Comparison of ENCODE assay signal across 13 cellular contexts in the genomic region with DNA sequence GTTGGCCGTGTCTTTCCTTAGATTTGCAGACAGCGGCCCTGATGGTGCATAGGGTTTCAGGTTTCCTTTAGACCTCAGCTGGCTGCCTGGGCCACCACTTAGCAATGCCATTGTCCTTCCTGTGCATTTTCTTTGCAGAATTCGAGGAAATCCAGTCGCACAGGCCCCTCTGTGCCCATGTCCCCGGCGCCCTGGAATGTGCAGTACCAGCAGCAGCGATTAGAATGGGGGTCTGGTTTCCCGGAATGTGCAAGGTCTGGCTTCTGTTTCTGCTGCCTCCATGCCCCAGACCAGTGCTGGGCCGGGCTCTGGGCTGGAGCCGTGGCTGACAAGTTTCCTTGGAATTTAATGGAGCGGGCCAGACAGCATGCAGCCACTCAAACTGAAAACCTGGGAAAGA. TPM values are rescaled to one million over a fixed set of nuclear protein-coding genes. Genes with fewer than 3 reads are reported as not detected.
A peak's percentile ranks its signal among the peaks of the same experiment; 100 is the strongest.
DNase-seq lines count a peak whose midpoint lies in the region; ATAC-seq, FAIRE-seq and TF ChIP-seq lines count a peak whose summit lies in the region.
"Had no signal": no experiment of that assay in that cellular context is flagged by ENCODE, and none has a peak within 500 bp of the region (broad histone marks: within the 10 kb centered on the region; RNA-seq: fewer than 3 reads in every experiment).

No MANE protein-coding gene starts in this region.

- H4K8ac ChIP-seq in IMR-90 (ENCODE audit: low read depth in 2 of 2, low read length in 2 of 2) = no peak overlapping the region

- no peak overlapping the region for H3K18ac ChIP-seq in IMR-90 (ENCODE audit: low read depth, low read length)

- no peak for TF ChIP-seq RAD21 in IMR-90 (IDR thresholded peaks at IDR 0.05; ENCODE audit: low read length)
- TF ChIP-seq RAD21 in HepG2 (CRISPR knock-in tag; IDR thresholded peaks at IDR 0.05) = no peak

- BruUV-seq in IMR-90 (replicated peaks; lab: Mats Ljungman, UMichigan) = no TSS peak
- no TSS peak for BruUV-seq in HepG2 (replicated peaks; lab: Mats Ljungman, UMichigan)

- peak overlapping the region; percentile 9; the same call in 1 of the 2 replicates for H3K4ac ChIP-seq in IMR-90 (ENCODE audit: low read depth, low read length)

- H3K27ac ChIP-seq in IMR-90 (ENCODE audit: insufficient read depth, low read length) (0 out of 2 replicates have a peak overlapping the region, but pooled peaks have one; percentile 5), dorsolateral prefrontal cortex (peak overlapping the region; percentile 1 to 98 (median 92)), subcutaneous abdominal adipose tissue (ENCODE audit: low read depth, low read length) (peak overlapping the region; percentile 30), HepG2 (ENCODE audit: extremely low read length, insufficient read depth, low read length) (no peak overlapping the region)

- TF ChIP-seq POLR2A in IMR-90 (IDR thresholded peaks at IDR 0.05; ENCODE audit: low read depth, low read length) (no peak), HepG2 (IDR thresholded peaks at IDR 0.05; ENCODE audit: insufficient read depth in 1 of 2, low read depth in 2 of 2, low read length in 2 of 2) (no peak)

- DNase-seq in IMR-90 (peak; percentile 39), dorsolateral prefrontal cortex (no peak), left kidney (ENCODE audit: low read depth, low spot score) (peak; percentile 77), HepG2 (ENCODE audit: low spot score) (no peak)
- DNase-seq in activated naive CD4-positive, alpha-beta T cell treated with anti-CD3 and anti-CD28 coated beads, Interleukin-2, amount 50 U/mL, for 16 hours = no peak
- DNase-seq: activated CD4-positive, alpha-beta T cell treated with anti-CD3 and anti-CD28 coated beads, Interleukin-2, amount 50 U/mL, for 4 hours; activated naive CD4-positive, alpha-beta T cell treated with Interleukin-2 at 50 U/mL for 16 hours; Calu3; NCI-H1048 had no signal

- FAIRE-seq in HepG2 (lab: Jason Lieb, UNC) = no peak

- no peak overlapping the region for H2BK5ac ChIP-seq in IMR-90 (ENCODE audit: low read depth, low read length, poor library complexity, severe bottlenecking)

- H3K9ac ChIP-seq in IMR-90 (ENCODE audit: low read depth, low read length) (no peak overlapping the region), subcutaneous abdominal adipose tissue (ENCODE audit: low read length in 5 of 5) (no peak overlapping the region), HepG2 (ENCODE audit: insufficient read depth, low read depth, low read length) (no peak overlapping the region)

- peaks cover 19% of the 10 kb centered on the region for H3K4me1 ChIP-seq in IMR-90 (ENCODE audit: control insufficient read depth, insufficient read depth, low read length)
- H3K4me1 ChIP-seq in subcutaneous abdominal adipose tissue (ENCODE audit: control insufficient read depth in 5 of 5, insufficient read depth in 5 of 5, low read length in 5 of 5) = peaks cover 13 to 34% (median 29%) of the 10 kb centered on the region in 5 donors
- H3K4me1 ChIP-seq in HepG2 (ENCODE audit: insufficient read depth, low read length) = 0 out of 2 replicates have a peak, but pooled peaks cover 8% of the 10 kb centered on the region

- H3K9me1 ChIP-seq in IMR-90 (ENCODE audit: insufficient read depth, low read length) = peaks cover 9% of the 10 kb centered on the region

- H3K79me1 ChIP-seq in IMR-90 (ENCODE audit: low read depth in 1 of 2, low read length in 2 of 2) = peaks cover 4 to 23% of the 10 kb centered on the region in 2 experiments

- H2AK9ac ChIP-seq in IMR-90 (replicated peaks; ENCODE audit: low read depth, low read length, poor library complexity) = no peak overlapping the region

- no peak overlapping the region for H3K14ac ChIP-seq in IMR-90 (replicated peaks; ENCODE audit: low read depth, low read length)

- H2BK20ac ChIP-seq in IMR-90 (ENCODE audit: low read depth, low read length) = no peak overlapping the region

- POLR2A ChIA-PET in IMR-90 (lab: Charles Lee; ENCODE audit: unreplicated experiment) = no interaction called here
- POLR2A ChIA-PET in HepG2 (lab: Yijun Ruan, JAX) = no interaction called here

- H3K56ac ChIP-seq in IMR-90 (ENCODE audit: extremely low read depth, insufficient read depth, low read length) = no peak overlapping the region

- H4K20me1 ChIP-seq in IMR-90 (ENCODE audit: insufficient read depth, low read length) = no peaks in the 10 kb centered on the region; the same call in 1 of the 2 replicates
- no peaks in the 10 kb centered on the region for H4K20me1 ChIP-seq in HepG2 (ENCODE audit: insufficient read depth, low read length)

- H3K23ac ChIP-seq in IMR-90 (ENCODE audit: low read depth, low read length) = no peak overlapping the region

- H2BK120ac ChIP-seq in IMR-90 (ENCODE audit: low read depth, low read length) = no peak overlapping the region

- H2AK5ac ChIP-seq in IMR-90 (ENCODE audit: low read depth, low read length) = no peak overlapping the region

- WGBS in IMR-90 (ENCODE audit: extremely low coverage in 2 of 2, insufficient read length in 1 of 2), 2 experiments = 26% methylated on average over 9 of the region's 11 CpGs; no CpG with 5 or more reads in 1 of the 2 experiments
- 45% methylated on average over 7 of the region's 11 CpGs for WGBS in HepG2 (ENCODE audit: low lambda C conversion rate)

- H3K9me3 ChIP-seq in IMR-90 (ENCODE audit: control insufficient read depth, insufficient read depth, low read length) (no peaks in the 10 kb centered on the region), subcutaneous abdominal adipose tissue (ENCODE audit: control insufficient read depth in 5 of 5, low read length in 5 of 5) (no peaks in the 10 kb centered on the region), HepG2 (ENCODE audit: low read length) (no peaks in the 10 kb centered on the region)

- H4K5ac ChIP-seq in IMR-90 (ENCODE audit: low read depth, low read length) = no peak overlapping the region

- in situ Hi-C loops in IMR-90 (cut with MboI; ENCODE audit: low sequenced_read_pairs) = no loop called here
- in situ Hi-C loops in HepG2 (cut with HindIII; ENCODE audit: extremely low pct_ligation_motif_present, low pct_unique_long_range_greater_than_20kb) = no loop called here

- CTCF ChIA-PET in IMR-90 (lab: Yijun Ruan, JAX) = interaction anchor here (2.2 kb wide), 1 partner anchor 90 kb away, joined by 5 read pairs; no protein-coding TSS in a partner anchor
- CTCF ChIA-PET in HepG2 (lab: Yijun Ruan, JAX; ENCODE audit: low intra/inter-chr PET ratio, low total read pairs) = no interaction called here

- H2AFZ ChIP-seq in IMR-90 (replicated peaks; ENCODE audit: low read length, poor library complexity) (peak overlapping the region; percentile 83), HepG2 (ENCODE audit: low read length) (no peak overlapping the region)

- peak overlapping the region; percentile 26; the same call in 1 of the 2 replicates for H3K4me2 ChIP-seq in IMR-90 (ENCODE audit: low read depth, low read length)
- H3K4me2 ChIP-seq in HepG2 (ENCODE audit: low read depth, low read length) = no peak overlapping the region

- no peak for TF ChIP-seq EP300 in HepG2 (IDR thresholded peaks at IDR 0.05; ENCODE audit: low read depth in 2 of 2, low read length in 2 of 2)
- no peak for TF ChIP-seq EP300 in HepG2 (CRISPR knock-in tag; IDR thresholded peaks at IDR 0.05; ENCODE audit: borderline replicate concordance)

- H3K36me3 ChIP-seq in IMR-90 (ENCODE audit: control insufficient read depth, insufficient read depth, low read length) = no peaks in the 10 kb centered on the region
- no peaks in the 10 kb centered on the region for H3K36me3 ChIP-seq in subcutaneous abdominal adipose tissue (ENCODE audit: control insufficient read depth in 5 of 5, insufficient read depth in 5 of 5, low read length in 5 of 5)
- no peaks in the 10 kb centered on the region for H3K36me3 ChIP-seq in HepG2 (replicated peaks in 1 of 2; ENCODE audit: control insufficient read depth in 1 of 2, insufficient read depth in 2 of 2, low read length in 2 of 2)

- dilution Hi-C loops in IMR-90 (cut with HindIII; ENCODE audit: low sequenced_read_pairs, unreplicated experiment) = no loop called here

- intact Hi-C loops in IMR-90 (cut with micrococcal nuclease) (no loop called here), dorsolateral prefrontal cortex (cut with DNase I) (no loop called here), HepG2 (cut with micrococcal nuclease; ENCODE audit: unreplicated experiment) (no loop called here)

- H4K91ac ChIP-seq in IMR-90 (ENCODE audit: insufficient read depth, low read depth, low read length) = no peak overlapping the region

- TF ChIP-seq CTCF in IMR-90 (conservative IDR thresholded peaks at IDR 0.05; ENCODE audit: low read depth, low read length) (no peak), dorsolateral prefrontal cortex (IDR thresholded peaks at IDR 0.05 in 54 of 56, conservative IDR thresholded peaks at IDR 0.05 in 2 of 56; ENCODE audit: low read depth in 1 of 56, partially characterized antibody in 56 of 56) (no peak), HepG2 (CRISPR knock-in tag; IDR thresholded peaks at IDR 0.05) (no peak)

- H2BK15ac ChIP-seq in IMR-90 (ENCODE audit: low read depth, low read length) = no peak overlapping the region

- ATAC-seq in IMR-90 (ENCODE audit: low read depth) (peak; percentile 93), HepG2 (no peak; the same call in 2 of the 3 replicates), GM18502 (IDR thresholded peaks at IDR 0.05; ENCODE audit: poor library complexity, unreplicated experiment) (no peak), GM21367 (IDR thresholded peaks at IDR 0.05; ENCODE audit: unreplicated experiment) (no peak)

- H3K79me2 ChIP-seq in HepG2 (ENCODE audit: insufficient read depth, low read length) = no peaks in the 10 kb centered on the region

- H3K4me3 ChIP-seq in IMR-90 (ENCODE audit: insufficient read depth, low read depth, low read length) (no peak overlapping the region), dorsolateral prefrontal cortex (peak overlapping the region in 13 of 59 donors; percentile 3 to 43 (median 24)), subcutaneous abdominal adipose tissue (ENCODE audit: low read depth in 1 of 5, low read length in 5 of 5) (no peak overlapping the region), HepG2 (replicated peaks in 1 of 3; ENCODE audit: insufficient read depth in 1 of 3, low read depth in 2 of 3, low read length in 3 of 3) (no peak overlapping the region)

- H3K27me3 ChIP-seq in IMR-90 (ENCODE audit: control insufficient read depth, insufficient read depth, low read length) = no peaks in the 10 kb centered on the region
- H3K27me3 ChIP-seq in dorsolateral prefrontal cortex = no peaks in the 10 kb centered on the region
- no peaks in the 10 kb centered on the region for H3K27me3 ChIP-seq in subcutaneous abdominal adipose tissue (ENCODE audit: control insufficient read depth in 5 of 5, insufficient read depth in 4 of 5, low read length in 5 of 5)
- peaks cover 3 to 61% of the 10 kb centered on the region in 2 experiments; a peak in 4 of 5 replicates for H3K27me3 ChIP-seq in HepG2 (ENCODE audit: control insufficient read depth in 1 of 2, insufficient read depth in 2 of 2, low read length in 2 of 2)

RNA-seq across cellular contexts. Expression of a gene that starts 14.2 kb away (rescaled TPM):
- 23.1 and 28.5 TPM in 2 replicates for total RNA-seq in IMR-90 (2012; rRNA removed)
- 94.9 and 108 TPM in 2 replicates for polyA plus RNA-seq in IMR-90 (2012; rRNA removed)
- 64.6 and 74.8 TPM in 2 replicates for polyA plus RNA-seq in IMR-90 (2012; cell fraction: cytosol; rRNA removed)
- 18.9 and 71.3 TPM in 2 replicates for polyA plus RNA-seq in IMR-90 (2012; cell fraction: nucleus; rRNA removed; ENCODE audit: low replicate concordance)
- 100 to 1,000 TPM; 154 to 492 (median 263) TPM for total RNA-seq in dorsolateral prefrontal cortex
- 0.17 and 0.40 TPM in 2 replicates for total RNA-seq in HepG2 (2016; rRNA removed; fragmentation: Illumina TruSeq; extraction: Trizol)
- total RNA-seq in HepG2 (2016; cell fraction: cytosol; rRNA removed; fragmentation: Illumina TruSeq; extraction: Trizol; ENCODE audit: low read depth) = 0.10 TPM in 1 of 2 replicates, not detected in the other
- total RNA-seq in HepG2 (2016; cell fraction: insoluble cytoplasmic fraction; rRNA removed; fragmentation: Illumina TruSeq; extraction: Trizol) = 0.15 and 0.37 TPM in 2 replicates
- total RNA-seq in HepG2 (2016; cell fraction: membrane; rRNA removed; fragmentation: Illumina TruSeq; extraction: Trizol) = 0.31 and 0.48 TPM in 2 replicates
- 0.43 TPM in 1 of 2 replicates, not detected in the other for total RNA-seq in HepG2 (2016; cell fraction: nucleus; rRNA removed; fragmentation: Illumina TruSeq; extraction: Trizol)
- polyA plus RNA-seq in HepG2 (2011; rRNA removed) = 0.11 and 0.18 TPM in 2 replicates
- polyA plus RNA-seq in HepG2 (2011; cell fraction: cytosol; rRNA removed) = 0.09 and 0.16 TPM in 2 replicates
- 0.13 TPM in 1 of 2 replicates, not detected in the other for polyA plus RNA-seq in HepG2 (2011; cell fraction: nucleus; rRNA removed)
- 0.09 and 0.11 TPM in 2 replicates for polyA plus RNA-seq in HepG2 (2012)
- polyA plus RNA-seq in HepG2 (2016; cell fraction: cytosol; fragmentation: Illumina TruSeq; extraction: Trizol; ENCODE audit: low read depth) = 0.18 TPM in 2 replicates
- polyA plus RNA-seq in HepG2 (2016; cell fraction: insoluble cytoplasmic fraction; fragmentation: Illumina TruSeq; extraction: Trizol; ENCODE audit: low read depth) = 0.13 TPM in 1 of 2 replicates, not detected in the other
- polyA plus RNA-seq in HepG2 (2016; cell fraction: membrane; fragmentation: Illumina TruSeq; extraction: Trizol; ENCODE audit: low read depth) = 0.22 TPM in 2 replicates
- polyA plus RNA-seq in HepG2 (2016; cell fraction: nucleus; fragmentation: Illumina TruSeq; extraction: Trizol; ENCODE audit: insufficient read depth, low read depth) = 0.29 TPM in 1 of 2 replicates, not detected in the other
- 23.5 TPM in 1 of 2 replicates, not detected in the other for polyA minus RNA-seq in HepG2 (2011; rRNA and poly(A)+ RNA removed; ENCODE audit: low replicate concordance)
- polyA minus RNA-seq in HepG2 (2011; cell fraction: cytosol; rRNA and poly(A)+ RNA removed) = 0.26 TPM in 1 of 2 replicates, not detected in the other
- polyA minus RNA-seq in HepG2 (2011; cell fraction: nucleus; rRNA and poly(A)+ RNA removed) = not detected in 2 replicates

RNA-seq across cellular contexts. Expression of a gene that starts 21.1 kb away (rescaled TPM):
- not detected in 2 replicates for total RNA-seq in IMR-90 (2012; rRNA removed)
- polyA plus RNA-seq in IMR-90 (2012; rRNA removed) = not detected in 2 replicates
- not detected in 2 replicates for polyA plus RNA-seq in IMR-90 (2012; cell fraction: cytosol; rRNA removed)
- polyA plus RNA-seq in IMR-90 (2012; cell fraction: nucleus; rRNA removed; ENCODE audit: low replicate concordance) = 0.10 TPM in 1 of 2 replicates, not detected in the other
- 1 to 10 TPM in 1 of 120 experiments, under 1 TPM in 8, not detected in 111; 0.63 to 2.1 (median 0.83) TPM for total RNA-seq in dorsolateral prefrontal cortex
- not detected in 2 replicates for total RNA-seq in HepG2 (2016; rRNA removed; fragmentation: Illumina TruSeq; extraction: Trizol)
- not detected in 2 replicates for total RNA-seq in HepG2 (2016; cell fraction: cytosol; rRNA removed; fragmentation: Illumina TruSeq; extraction: Trizol; ENCODE audit: low read depth)
- not detected in 2 replicates for total RNA-seq in HepG2 (2016; cell fraction: insoluble cytoplasmic fraction; rRNA removed; fragmentation: Illumina TruSeq; extraction: Trizol)
- total RNA-seq in HepG2 (2016; cell fraction: membrane; rRNA removed; fragmentation: Illumina TruSeq; extraction: Trizol) = not detected in 2 replicates
- total RNA-seq in HepG2 (2016; cell fraction: nucleus; rRNA removed; fragmentation: Illumina TruSeq; extraction: Trizol) = not detected in 2 replicates
- polyA plus RNA-seq in HepG2 (2011; rRNA removed) = not detected in 2 replicates
- polyA plus RNA-seq in HepG2 (2011; cell fraction: cytosol; rRNA removed) = not detected in 2 replicates
- polyA plus RNA-seq in HepG2 (2011; cell fraction: nucleus; rRNA removed) = 0.23 TPM in 1 of 2 replicates, not detected in the other
- polyA plus RNA-seq in HepG2 (2012) = not detected in 2 replicates
- polyA plus RNA-seq in HepG2 (2016; cell fraction: cytosol; fragmentation: Illumina TruSeq; extraction: Trizol; ENCODE audit: low read depth) = not detected in 2 replicates
- polyA plus RNA-seq in HepG2 (2016; cell fraction: insoluble cytoplasmic fraction; fragmentation: Illumina TruSeq; extraction: Trizol; ENCODE audit: low read depth) = not detected in 2 replicates
- polyA plus RNA-seq in HepG2 (2016; cell fraction: membrane; fragmentation: Illumina TruSeq; extraction: Trizol; ENCODE audit: low read depth) = not detected in 2 replicates
- not detected in 2 replicates for polyA plus RNA-seq in HepG2 (2016; cell fraction: nucleus; fragmentation: Illumina TruSeq; extraction: Trizol; ENCODE audit: insufficient read depth, low read depth)
- polyA minus RNA-seq in HepG2 (2011; rRNA and poly(A)+ RNA removed; ENCODE audit: low replicate concordance) = not detected in 2 replicates
- not detected in 2 replicates for polyA minus RNA-seq in HepG2 (2011; cell fraction: cytosol; rRNA and poly(A)+ RNA removed)
- not detected in 2 replicates for polyA minus RNA-seq in HepG2 (2011; cell fraction: nucleus; rRNA and poly(A)+ RNA removed)
- total RNA-seq: Calu3, mucosa of gallbladder had no signal

Comparison
In these comparisons a context has a peak if more than half of its experiments do, and no peak if none do; other contexts are left out.
1. DNase-seq: peak in IMR-90 (single experiment) and left kidney (single experiment); none in dorsolateral prefrontal cortex (0 of 10), activated naive CD4-positive, alpha-beta T cell treated with anti-CD3 and anti-CD28 coated beads, Interleukin-2, amount 50 U/mL, for 16 hours (single experiment) and HepG2 (single experiment).
2. RNA of a gene that starts 14.2 kb away (total RNA-seq): 154 to 492 TPM in dorsolateral prefrontal cortex and 23.1 to 28.5 TPM in IMR-90; 0.10 to 0.48 TPM in HepG2; every median in the first group is over 10 times any median in the second.